Comparison of ENCODE assay signal across 28 cellular contexts in genomic region chr3:133254716-133255115, GRCh38.
"Had no signal": no experiment of that assay in that cellular context is flagged by ENCODE, and none has a peak within 500 bp of the region (broad histone marks: within the 10 kb centered on the region; RNA-seq: fewer than 3 reads in every experiment).

No MANE protein-coding gene starts in this region.

- H3K9ac ChIP-seq: neural progenitor cell, parathyroid adenoma had no signal

- H3K27me3 ChIP-seq: neural progenitor cell, ovary, right lobe of liver, sigmoid colon, spleen, suprapubic skin, testis, tibial artery, transverse colon, upper lobe of right lung, uterus had no signal

- DNase-seq: natural killer cell; occipital lobe; ovary; posterior cingulate gyrus; psoas muscle; right cardiac atrium; right lobe of liver; sigmoid colon; spleen; stimulated activated CD4-positive, alpha-beta T cell treated with anti-CD3 and anti-CD28 coated beads, Interleukin-12 subunit alpha, Interleukin-12 subunit beta, amount 100 ng/mL, for 4 hours; stimulated activated CD4-positive, alpha-beta T cell treated with anti-CD3 and anti-CD28 coated beads, Interleukin-1b, Interleukin-23, amount 100 ng/mL, for 48 hours; stimulated activated CD4-positive, alpha-beta T cell treated with anti-CD3 and anti-CD28 coated beads, Interleukin-4, amount 100 ng/mL, for 1 hour; stimulated activated CD4-positive, alpha-beta T cell treated with anti-CD3 and anti-CD28 coated beads, Interleukin-4, amount 100 ng/mL, for 4 hours; stimulated activated CD8-positive, alpha-beta memory T cell treated with anti-CD3 and anti-CD28 coated beads, Interleukin-4, amount 100 ng/mL, for 48 hours; stimulated activated naive CD4-positive, alpha-beta T cell; stimulated activated naive CD8-positive, alpha-beta T cell treated with anti-CD3 and anti-CD28 coated beads, Interleukin-15, amount 100 ng/mL, for 72 hours; stimulated activated naive CD8-positive, alpha-beta T cell treated with anti-CD3 and anti-CD28 coated beads, Interleukin-15, Interleukin-2, amounts not matched to agents 100 U/mL and 50 U/mL, for 24 hours; substantia nigra; testis; tibial artery; transverse colon; upper lobe of right lung; uterus had no signal

- H3K4me3 ChIP-seq: neural progenitor cell, ovary, psoas muscle, right lobe of liver, sigmoid colon, skin epidermis, smooth muscle cell, spleen, suprapubic skin, testis, tibial artery, transverse colon, upper lobe of right lung, uterus had no signal

- H3K36me3 ChIP-seq: neural progenitor cell, ovary, right lobe of liver, sigmoid colon, spleen, suprapubic skin, tibial artery, transverse colon, upper lobe of right lung, uterus had no signal

- H3K27ac ChIP-seq: neural progenitor cell, ovary, parathyroid adenoma, psoas muscle, right lobe of liver, sigmoid colon, skin epidermis, spleen, suprapubic skin, testis, tibial artery, transverse colon, upper lobe of right lung, uterus had no signal

- H3K9me3 ChIP-seq: ovary, psoas muscle, right lobe of liver, sigmoid colon, spleen, suprapubic skin, testis, tibial artery, transverse colon, upper lobe of right lung, uterus had no signal

- H2AFZ ChIP-seq: neural progenitor cell, parathyroid adenoma had no signal

- H3K79me2 ChIP-seq: parathyroid adenoma had no signal

- H3K4me1 ChIP-seq: neural progenitor cell, parathyroid adenoma, psoas muscle, right lobe of liver, spleen, testis, tibial artery, transverse colon, upper lobe of right lung, uterus had no signal

- H3K4me2 ChIP-seq: neural progenitor cell, smooth muscle cell had no signal
